Comparison of ENCODE assay signal across 8 cellular contexts in the genomic region with DNA sequence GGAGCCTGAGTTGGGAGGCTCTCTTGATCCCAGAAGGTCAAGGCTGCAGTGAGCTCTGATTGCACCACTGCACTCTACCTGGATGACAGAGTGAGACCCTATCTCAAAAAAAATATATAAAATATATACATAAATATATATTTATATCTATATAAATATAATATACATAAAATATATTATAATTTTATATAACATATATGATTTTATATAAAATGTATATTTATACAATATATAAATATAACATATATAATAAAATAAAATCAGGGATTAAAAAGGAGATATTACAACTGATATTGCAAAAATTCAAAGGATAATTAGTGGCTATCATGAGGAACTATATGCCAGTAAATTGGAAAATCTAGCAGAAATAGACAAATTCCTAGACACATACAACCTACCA.
"Had no signal": no experiment of that assay in that cellular context is flagged by ENCODE, and none has a peak within 500 bp of the region (broad histone marks: within the 10 kb centered on the region; RNA-seq: fewer than 3 reads in every experiment).

No MANE protein-coding gene starts in this region.

- FAIRE-seq: H1, H54, HepG2 had no signal

- H3K27ac ChIP-seq: HL-60 had no signal

- ATAC-seq: GM23338, HepG2 had no signal

- H3K4me3 ChIP-seq: GM23338 had no signal

- DNase-seq: H9, HCEC 1CT, KBM-7 had no signal
